ENCODE assay signal across 9 cellular contexts in genomic region chr11:93648168-93648567, GRCh38. TPM values are rescaled to one million over a fixed set of nuclear protein-coding genes. Genes with fewer than 3 reads are reported as not detected.
DNase-seq lines count a peak whose midpoint lies in the region; ATAC-seq and TF ChIP-seq lines count a peak whose summit lies in the region.
"Had no signal": no experiment of that assay in that cellular context is flagged by ENCODE, and none has a peak within 500 bp of the region (broad histone marks: within the 10 kb centered on the region; RNA-seq: fewer than 3 reads in every experiment).

No MANE protein-coding gene starts in this region.

- peak; percentile 18 for DNase-seq in DMS153 (lab: John Stamatoyannopoulos, UW)
- DNase-seq in DMS153 treated with DMSO at 0.1 percent for 48 hours (lab: John Stamatoyannopoulos, UW; ENCODE audit: unreplicated experiment) = no peak
- peak; percentile 31 for DNase-seq in SK-MEL-5 (ENCODE audit: low read depth, low spot score)
- peak; percentile 56 for DNase-seq in left kidney (ENCODE audit: low read depth, low spot score)
- no peak for DNase-seq in stimulated activated CD4-positive, alpha-beta T cell treated with anti-CD3 and anti-CD28 coated beads, Interleukin-2, amount 100 ng/mL, for 48 hours
- DNase-seq in T1000 (lab: John Stamatoyannopoulos, UW) = no peak
- DNase-seq: esophagus squamous epithelium had no signal

- TF ChIP-seq POLR2A in GM18505 (IDR thresholded peaks at IDR 0.05; ENCODE audit: borderline replicate concordance, extremely low read depth, insufficient read depth, insufficient read length) = no peak

- in situ Hi-C loops in SK-MEL-5 (cut with HindIII; ENCODE audit: low pct_unique_long_range_greater_than_20kb, low sequenced_read_pairs) = no loop called here

- ATAC-seq in HG02870 (IDR thresholded peaks at IDR 0.05; ENCODE audit: unreplicated experiment) (peak; percentile 43), GM18505 (IDR thresholded peaks at IDR 0.05; ENCODE audit: unreplicated experiment) (no peak)

RNA-seq across cellular contexts. Expression of gene CEP295, which starts 13.3 kb away (rescaled TPM):
- total RNA-seq in SK-MEL-5 (2014; rRNA removed; shearing (Covaris generic)) = 12.9 and 15.4 TPM in 2 replicates
- 4.5 and 8.6 TPM in 2 replicates for polyA plus RNA-seq in SK-MEL-5 (2015; cell fraction: cytosol; rRNA removed)
- 29.7 and 36.0 TPM in 2 replicates for polyA plus RNA-seq in SK-MEL-5 (2015; cell fraction: nucleus; rRNA removed)

Comparison
In these comparisons a context has a peak if more than half of its experiments do, and no peak if none do; other contexts are left out.
1. DNase-seq: peak in DMS153 (single experiment), SK-MEL-5 (single experiment) and left kidney (single experiment); none in DMS153 treated with DMSO at 0.1 percent for 48 hours (single experiment), stimulated activated CD4-positive, alpha-beta T cell treated with anti-CD3 and anti-CD28 coated beads, Interleukin-2, amount 100 ng/mL, for 48 hours (0 of 2) and T1000 (single experiment).